Comparison of ENCODE assay signal across 10 cellular contexts in genomic region chrX:4240541-4241194, GRCh38.
A peak's percentile ranks its signal among the peaks of the same experiment; 100 is the strongest.
DNase-seq lines count a peak whose midpoint lies in the region; ATAC-seq, FAIRE-seq and TF ChIP-seq lines count a peak whose summit lies in the region.
"Had no signal": no experiment of that assay in that cellular context is flagged by ENCODE, and none has a peak within 500 bp of the region (broad histone marks: within the 10 kb centered on the region; RNA-seq: fewer than 3 reads in every experiment).

No MANE protein-coding gene starts in this region.

- peak; percentile 68 for FAIRE-seq in GM12892 (lab: Jason Lieb, UNC)

- TF ChIP-seq POLR2A in GM12892 (IDR thresholded peaks at IDR 0.05; ENCODE audit: low read depth, low read length) (no peak), esophagus squamous epithelium (IDR thresholded peaks at IDR 0.05) (no peak)

- no peaks in the 10 kb centered on the region for H3K36me3 ChIP-seq in esophagus squamous epithelium

- H3K27me3 ChIP-seq in esophagus squamous epithelium: no peaks in the 10 kb centered on the region

- H3K4me3 ChIP-seq in esophagus squamous epithelium: no peak overlapping the region

- 59 to 65% methylated on average over 6 of the region's 6 CpGs for WGBS in esophagus squamous epithelium, 2 donors

- no peaks in the 10 kb centered on the region for H3K4me1 Mint-ChIP-seq in memory B cell

- H3K9me3 Mint-ChIP-seq in memory B cell: no peaks in the 10 kb centered on the region
- H3K9me3 Mint-ChIP-seq: stimulated activated naive CD8-positive, alpha-beta T cell treated with anti-CD3 and anti-CD28 coated beads, Interleukin-15, Interleukin-2, amounts not matched to agents 100 ng/mL and 50 ng/mL, for 24 hours had no signal

- no peaks in the 10 kb centered on the region for H3K9me3 ChIP-seq in esophagus squamous epithelium

- ATAC-seq in HG02759 (IDR thresholded peaks at IDR 0.05; ENCODE audit: unreplicated experiment): peak; percentile 56
- peak; percentile 65 for ATAC-seq in memory B cell (ENCODE audit: low read depth)
- ATAC-seq: HCT116 had no signal

- no peak overlapping the region for H3K4me3 Mint-ChIP-seq in memory B cell
- H3K4me3 Mint-ChIP-seq: stimulated activated naive CD8-positive, alpha-beta T cell treated with anti-CD3 and anti-CD28 coated beads, Interleukin-15, Interleukin-2, amounts not matched to agents 100 ng/mL and 50 ng/mL, for 24 hours had no signal

- intact Hi-C loops in esophagus squamous epithelium (cut with DNase I): no loop called here

- no peaks in the 10 kb centered on the region for H3K36me3 Mint-ChIP-seq in memory B cell

- no peak for TF ChIP-seq CTCF in esophagus squamous epithelium (IDR thresholded peaks at IDR 0.05)

- DNase-seq in GM12892 (ENCODE audit: insufficient read length): no peak
- DNase-seq in OCI-M1 (lab: John Stamatoyannopoulos, UW): peak; percentile 80
- peak; percentile 0 to 11 for DNase-seq in memory B cell (ENCODE audit: low spot score in 2 of 2)
- no peak for DNase-seq in NCI-H2081 (lab: John Stamatoyannopoulos, UW)
- DNase-seq in activated CD4-positive, alpha-beta T cell treated with anti-CD3 and anti-CD28 coated beads, Interleukin-2, amount 50 U/mL, for 4 hours: no peak
- DNase-seq in esophagus squamous epithelium (lab: John Stamatoyannopoulos, UW): no peak
- no peak for DNase-seq in activated effector memory CD4-positive, alpha-beta T cell treated with Interleukin-2 at 50 U/mL for 16 hours

- no peak overlapping the region for H3K27ac ChIP-seq in esophagus squamous epithelium

- no peaks in the 10 kb centered on the region for H3K4me1 ChIP-seq in esophagus squamous epithelium

- no peak overlapping the region for H3K27ac Mint-ChIP-seq in memory B cell
- H3K27ac Mint-ChIP-seq: stimulated activated naive CD8-positive, alpha-beta T cell treated with anti-CD3 and anti-CD28 coated beads, Interleukin-15, Interleukin-2, amounts not matched to agents 100 ng/mL and 50 ng/mL, for 24 hours had no signal

- no peaks in the 10 kb centered on the region for H3K27me3 Mint-ChIP-seq in memory B cell
- H3K27me3 Mint-ChIP-seq: stimulated activated naive CD8-positive, alpha-beta T cell treated with anti-CD3 and anti-CD28 coated beads, Interleukin-15, Interleukin-2, amounts not matched to agents 100 ng/mL and 50 ng/mL, for 24 hours had no signal

Comparison
In these comparisons a context has a peak if more than half of its experiments do, and no peak if none do; other contexts are left out.
1. DNase-seq: peak in OCI-M1 (single experiment) and memory B cell (2 of 2); none in GM12892 (single experiment), NCI-H2081 (0 of 2), activated CD4-positive, alpha-beta T cell treated with anti-CD3 and anti-CD28 coated beads, Interleukin-2, amount 50 U/mL, for 4 hours (0 of 2), esophagus squamous epithelium (single experiment) and activated effector memory CD4-positive, alpha-beta T cell treated with Interleukin-2 at 50 U/mL for 16 hours (single experiment).